In the genomic region with DNA sequence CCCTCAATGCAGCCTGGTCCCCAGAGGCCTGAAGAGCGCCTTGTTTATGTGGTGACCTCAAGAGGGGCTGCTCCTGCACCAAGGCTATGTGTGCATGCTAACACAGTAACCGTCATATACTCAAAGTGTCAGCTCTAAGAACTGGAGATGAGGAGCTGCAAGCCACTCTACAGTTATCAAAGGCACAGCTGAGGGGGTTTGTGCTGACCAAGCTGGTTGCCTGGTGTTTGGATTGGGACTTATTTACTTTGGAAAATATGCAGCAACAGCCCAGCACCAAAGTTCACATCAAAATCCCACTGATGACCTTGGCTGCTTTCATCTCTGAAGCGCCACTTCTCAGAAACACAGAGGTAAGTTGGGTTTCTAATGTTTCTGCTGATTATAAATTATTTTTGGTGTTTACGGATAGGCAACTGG, we compare ENCODE assay signal across 1 cellular context.
TF ChIP-seq lines count a peak whose summit lies in the region.

Gene SERPIND1 (plus strand): TSS at position 321 of the 420 bp plus-strand sequence. CDS start 5,200 bp downstream, outside the sequence.

TF ChIP-seq in HepG2, 621 proteins besides CTCF, POLR2A, EP300 and RAD21 (continued from another document and continues in another):
- TF ChIP-seq ZBTB37 (CRISPR knock-in tag; IDR thresholded peaks at IDR 0.05) (peak; percentile 95), ZNF337 (CRISPR knock-in tag; IDR thresholded peaks at IDR 0.05; ENCODE audit: borderline replicate concordance, low read depth) (peak; percentile 11; the same call in 1 of the 2 replicates), JUN (CRISPR knock-in tag; IDR thresholded peaks at IDR 0.05) (0 out of 2 replicates have a peak, but pooled peaks have one; percentile 34), SRF (IDR thresholded peaks at IDR 0.05; ENCODE audit: low read depth, low read length) (peak; percentile 44; the same call in 1 of the 2 replicates), ZNF12 (CRISPR knock-in tag; IDR thresholded peaks at IDR 0.05) (peak; percentile 93), MXD4 (CRISPR knock-in tag; IDR thresholded peaks at IDR 0.05) (no peak), ZNF501 (CRISPR knock-in tag; IDR thresholded peaks at IDR 0.05) (0 out of 2 replicates have a peak, but pooled peaks have one; percentile 32), ZNF777 (CRISPR knock-in tag; IDR thresholded peaks at IDR 0.05) (no peak), SRSF1 (optimal IDR thresholded peaks at IDR 0.05; ENCODE audit: low read depth, low read length) (no peak), TCF7L2 (IDR thresholded peaks at IDR 0.05; ENCODE audit: low read depth, low read length) (peak; percentile 34; the same call in 1 of the 2 replicates), NFATC3 (CRISPR knock-in tag; IDR thresholded peaks at IDR 0.05) (0 out of 2 replicates have a peak, but pooled peaks have one; percentile 18), ZBTB20 (CRISPR knock-in tag; IDR thresholded peaks at IDR 0.05; ENCODE audit: borderline replicate concordance, low read depth) (peak; percentile 40; the same call in 1 of the 2 replicates), HIVEP1 (CRISPR knock-in tag; IDR thresholded peaks at IDR 0.05) (0 out of 2 replicates have a peak, but pooled peaks have one; percentile 56), YEATS2 (CRISPR knock-in tag; IDR thresholded peaks at IDR 0.05; ENCODE audit: borderline replicate concordance) (peak; percentile 24; the same call in 1 of the 2 replicates), KMT2A (CRISPR knock-in tag; IDR thresholded peaks at IDR 0.05) (peak; percentile 33; the same call in 1 of the 2 replicates), SNAPC2 (CRISPR knock-in tag; IDR thresholded peaks at IDR 0.05) (0 out of 2 replicates have a peak, but pooled peaks have one; percentile 74), ZNF709 (CRISPR knock-in tag; IDR thresholded peaks at IDR 0.05) (no peak), ZNF264 (CRISPR knock-in tag; IDR thresholded peaks at IDR 0.05) (peak; percentile 77; the same call in 1 of the 2 replicates), NR2F6 (IDR thresholded peaks at IDR 0.05) (peak; percentile 77), NR2F6 (CRISPR knock-in tag; IDR thresholded peaks at IDR 0.05) (peak; percentile 79), FOXP1 (IDR thresholded peaks at IDR 0.05) (peak; percentile 61; the same call in 1 of the 2 replicates), FOXP1 (CRISPR knock-in tag; IDR thresholded peaks at IDR 0.05) (peak; percentile 86), PHF21A (CRISPR knock-in tag; IDR thresholded peaks at IDR 0.05) (peak; percentile 82; the same call in 1 of the 2 replicates), MEIS1 (CRISPR knock-in tag; IDR thresholded peaks at IDR 0.05; ENCODE audit: borderline replicate concordance) (0 out of 2 replicates have a peak, but pooled peaks have one; percentile 25), ARNTL (CRISPR knock-in tag; IDR thresholded peaks at IDR 0.05) (0 out of 2 replicates have a peak, but pooled peaks have one; percentile 21), STAT6 (CRISPR knock-in tag; IDR thresholded peaks at IDR 0.05; ENCODE audit: borderline replicate concordance) (peak; percentile 32; the same call in 1 of the 2 replicates), HOXA9 (CRISPR knock-in tag; IDR thresholded peaks at IDR 0.05; ENCODE audit: borderline replicate concordance) (no peak), ARHGAP35 (CRISPR knock-in tag; IDR thresholded peaks at IDR 0.05; ENCODE audit: borderline replicate concordance) (no peak), RARG (CRISPR knock-in tag; IDR thresholded peaks at IDR 0.05; ENCODE audit: low read depth) (no peak), MTF2 (CRISPR knock-in tag; IDR thresholded peaks at IDR 0.05; ENCODE audit: borderline replicate concordance) (no peak), TAF1 (CRISPR knock-in tag; IDR thresholded peaks at IDR 0.05) (peak; percentile 73), ZNF574 (CRISPR knock-in tag; IDR thresholded peaks at IDR 0.05) (peak; percentile 56), PHF8 (CRISPR knock-in tag; IDR thresholded peaks at IDR 0.05) (0 out of 2 replicates have a peak, but pooled peaks have one; percentile 20), ZNF274 (CRISPR knock-in tag; IDR thresholded peaks at IDR 0.05) (peak; percentile 21; the same call in 1 of the 2 replicates), ZMYM2 (CRISPR knock-in tag; IDR thresholded peaks at IDR 0.05) (0 out of 2 replicates have a peak, but pooled peaks have one; percentile 50), RBFOX2 (IDR thresholded peaks at IDR 0.05; ENCODE audit: low read depth, low read length) (peak; percentile 74), ZBTB8A (CRISPR knock-in tag; IDR thresholded peaks at IDR 0.05; ENCODE audit: borderline replicate concordance, low read depth) (no peak), RFXANK (CRISPR knock-in tag; IDR thresholded peaks at IDR 0.05) (no peak), NONO (IDR thresholded peaks at IDR 0.05) (no peak), NONO (CRISPR knock-in tag; conservative IDR thresholded peaks at IDR 0.05) (0 out of 2 replicates have a peak, but pooled peaks have one; percentile 42), HHEX (CRISPR knock-in tag; IDR thresholded peaks at IDR 0.05) (peak; percentile 63), RAD51 (IDR thresholded peaks at IDR 0.05; ENCODE audit: borderline replicate concordance) (no peak), ZNF205 (CRISPR knock-in tag; IDR thresholded peaks at IDR 0.05) (no peak)
- TF ChIP-seq, protein P1, sequence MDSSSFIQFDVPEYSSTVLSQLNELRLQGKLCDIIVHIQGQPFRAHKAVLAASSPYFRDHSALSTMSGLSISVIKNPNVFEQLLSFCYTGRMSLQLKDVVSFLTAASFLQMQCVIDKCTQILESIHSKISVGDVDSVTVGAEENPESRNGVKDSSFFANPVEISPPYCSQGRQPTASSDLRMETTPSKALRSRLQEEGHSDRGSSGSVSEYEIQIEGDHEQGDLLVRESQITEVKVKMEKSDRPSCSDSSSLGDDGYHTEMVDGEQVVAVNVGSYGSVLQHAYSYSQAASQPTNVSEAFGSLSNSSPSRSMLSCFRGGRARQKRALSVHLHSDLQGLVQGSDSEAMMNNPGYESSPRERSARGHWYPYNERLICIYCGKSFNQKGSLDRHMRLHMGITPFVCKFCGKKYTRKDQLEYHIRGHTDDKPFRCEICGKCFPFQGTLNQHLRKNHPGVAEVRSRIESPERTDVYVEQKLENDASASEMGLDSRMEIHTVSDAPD (CRISPR knock-in tag; IDR thresholded peaks at IDR 0.05) = peak; percentile 94
- TF ChIP-seq, protein P2, sequence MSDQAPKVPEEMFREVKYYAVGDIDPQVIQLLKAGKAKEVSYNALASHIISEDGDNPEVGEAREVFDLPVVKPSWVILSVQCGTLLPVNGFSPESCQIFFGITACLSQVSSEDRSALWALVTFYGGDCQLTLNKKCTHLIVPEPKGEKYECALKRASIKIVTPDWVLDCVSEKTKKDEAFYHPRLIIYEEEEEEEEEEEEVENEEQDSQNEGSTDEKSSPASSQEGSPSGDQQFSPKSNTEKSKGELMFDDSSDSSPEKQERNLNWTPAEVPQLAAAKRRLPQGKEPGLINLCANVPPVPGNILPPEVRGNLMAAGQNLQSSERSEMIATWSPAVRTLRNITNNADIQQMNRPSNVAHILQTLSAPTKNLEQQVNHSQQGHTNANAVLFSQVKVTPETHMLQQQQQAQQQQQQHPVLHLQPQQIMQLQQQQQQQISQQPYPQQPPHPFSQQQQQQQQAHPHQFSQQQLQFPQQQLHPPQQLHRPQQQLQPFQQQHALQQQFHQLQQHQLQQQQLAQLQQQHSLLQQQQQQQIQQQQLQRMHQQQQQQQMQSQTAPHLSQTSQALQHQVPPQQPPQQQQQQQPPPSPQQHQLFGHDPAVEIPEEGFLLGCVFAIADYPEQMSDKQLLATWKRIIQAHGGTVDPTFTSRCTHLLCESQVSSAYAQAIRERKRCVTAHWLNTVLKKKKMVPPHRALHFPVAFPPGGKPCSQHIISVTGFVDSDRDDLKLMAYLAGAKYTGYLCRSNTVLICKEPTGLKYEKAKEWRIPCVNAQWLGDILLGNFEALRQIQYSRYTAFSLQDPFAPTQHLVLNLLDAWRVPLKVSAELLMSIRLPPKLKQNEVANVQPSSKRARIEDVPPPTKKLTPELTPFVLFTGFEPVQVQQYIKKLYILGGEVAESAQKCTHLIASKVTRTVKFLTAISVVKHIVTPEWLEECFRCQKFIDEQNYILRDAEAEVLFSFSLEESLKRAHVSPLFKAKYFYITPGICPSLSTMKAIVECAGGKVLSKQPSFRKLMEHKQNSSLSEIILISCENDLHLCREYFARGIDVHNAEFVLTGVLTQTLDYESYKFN (CRISPR knock-in tag; conservative IDR thresholded peaks at IDR 0.05) = peak; percentile 96
- TF ChIP-seq, protein P3, sequence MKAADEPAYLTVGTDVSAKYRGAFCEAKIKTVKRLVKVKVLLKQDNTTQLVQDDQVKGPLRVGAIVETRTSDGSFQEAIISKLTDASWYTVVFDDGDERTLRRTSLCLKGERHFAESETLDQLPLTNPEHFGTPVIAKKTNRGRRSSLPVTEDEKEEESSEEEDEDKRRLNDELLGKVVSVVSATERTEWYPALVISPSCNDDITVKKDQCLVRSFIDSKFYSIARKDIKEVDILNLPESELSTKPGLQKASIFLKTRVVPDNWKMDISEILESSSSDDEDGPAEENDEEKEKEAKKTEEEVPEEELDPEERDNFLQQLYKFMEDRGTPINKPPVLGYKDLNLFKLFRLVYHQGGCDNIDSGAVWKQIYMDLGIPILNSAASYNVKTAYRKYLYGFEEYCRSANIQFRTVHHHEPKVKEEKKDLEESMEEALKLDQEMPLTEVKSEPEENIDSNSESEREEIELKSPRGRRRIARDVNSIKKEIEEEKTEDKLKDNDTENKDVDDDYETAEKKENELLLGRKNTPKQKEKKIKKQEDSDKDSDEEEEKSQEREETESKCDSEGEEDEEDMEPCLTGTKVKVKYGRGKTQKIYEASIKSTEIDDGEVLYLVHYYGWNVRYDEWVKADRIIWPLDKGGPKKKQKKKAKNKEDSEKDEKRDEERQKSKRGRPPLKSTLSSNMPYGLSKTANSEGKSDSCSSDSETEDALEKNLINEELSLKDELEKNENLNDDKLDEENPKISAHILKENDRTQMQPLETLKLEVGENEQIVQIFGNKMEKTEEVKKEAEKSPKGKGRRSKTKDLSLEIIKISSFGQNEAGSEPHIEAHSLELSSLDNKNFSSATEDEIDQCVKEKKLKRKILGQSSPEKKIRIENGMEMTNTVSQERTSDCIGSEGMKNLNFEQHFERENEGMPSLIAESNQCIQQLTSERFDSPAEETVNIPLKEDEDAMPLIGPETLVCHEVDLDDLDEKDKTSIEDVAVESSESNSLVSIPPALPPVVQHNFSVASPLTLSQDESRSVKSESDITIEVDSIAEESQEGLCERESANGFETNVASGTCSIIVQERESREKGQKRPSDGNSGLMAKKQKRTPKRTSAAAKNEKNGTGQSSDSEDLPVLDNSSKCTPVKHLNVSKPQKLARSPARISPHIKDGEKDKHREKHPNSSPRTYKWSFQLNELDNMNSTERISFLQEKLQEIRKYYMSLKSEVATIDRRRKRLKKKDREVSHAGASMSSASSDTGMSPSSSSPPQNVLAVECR (CRISPR knock-in tag; IDR thresholded peaks at IDR 0.05; ENCODE audit: borderline replicate concordance) = peak; percentile 80; the same call in 1 of the 2 replicates
- TF ChIP-seq, protein P4, sequence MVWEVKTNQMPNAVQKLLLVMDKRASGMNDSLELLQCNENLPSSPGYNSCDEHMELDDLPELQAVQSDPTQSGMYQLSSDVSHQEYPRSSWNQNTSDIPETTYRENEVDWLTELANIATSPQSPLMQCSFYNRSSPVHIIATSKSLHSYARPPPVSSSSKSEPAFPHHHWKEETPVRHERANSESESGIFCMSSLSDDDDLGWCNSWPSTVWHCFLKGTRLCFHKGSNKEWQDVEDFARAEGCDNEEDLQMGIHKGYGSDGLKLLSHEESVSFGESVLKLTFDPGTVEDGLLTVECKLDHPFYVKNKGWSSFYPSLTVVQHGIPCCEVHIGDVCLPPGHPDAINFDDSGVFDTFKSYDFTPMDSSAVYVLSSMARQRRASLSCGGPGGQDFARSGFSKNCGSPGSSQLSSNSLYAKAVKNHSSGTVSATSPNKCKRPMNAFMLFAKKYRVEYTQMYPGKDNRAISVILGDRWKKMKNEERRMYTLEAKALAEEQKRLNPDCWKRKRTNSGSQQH (CRISPR knock-in tag; IDR thresholded peaks at IDR 0.05; ENCODE audit: low read depth) = 0 out of 2 replicates have a peak, but pooled peaks have one; percentile 22
